28 cellular contexts compared by ENCODE assay signal in the genomic region with DNA sequence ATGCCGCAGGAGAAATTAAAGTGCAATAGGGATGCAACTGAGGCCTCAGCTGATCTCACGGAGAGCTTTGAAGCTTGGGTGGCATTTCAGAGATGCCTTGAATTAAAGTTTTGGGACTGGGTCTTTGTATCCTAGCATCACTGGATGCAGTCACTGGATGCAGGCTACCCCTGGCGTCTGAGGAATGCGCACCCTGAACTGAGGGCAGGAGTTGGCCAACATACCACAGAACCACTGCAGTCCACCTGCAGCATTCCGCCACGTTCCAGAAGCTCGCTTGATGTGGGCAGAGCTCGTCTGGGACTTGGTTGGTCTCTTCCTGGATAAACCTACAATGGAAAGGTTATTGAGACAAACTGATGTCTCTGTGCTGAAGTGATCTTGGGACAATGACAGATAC. TPM values are rescaled to one million over a fixed set of nuclear protein-coding genes. Genes with fewer than 3 reads are reported as not detected.
"Had no signal": no experiment of that assay in that cellular context is flagged by ENCODE, and none has a peak within 500 bp of the region (broad histone marks: within the 10 kb centered on the region; RNA-seq: fewer than 3 reads in every experiment).

No MANE protein-coding gene starts in this region.

- H3K9me3 ChIP-seq: stomach, suprapubic skin, testis, thoracic aorta, thyroid gland, tibial artery, tibial nerve, transverse colon, upper lobe of left lung, upper lobe of right lung, uterus, vagina had no signal

- H3K4me1 ChIP-seq: stomach, suprapubic skin, testis, thyroid gland, tibial artery, tibial nerve, upper lobe of left lung, upper lobe of right lung, uterus, vagina had no signal

- FAIRE-seq: urothelium cell line had no signal

- H3K36me3 Mint-ChIP-seq: stimulated activated effector memory CD8-positive, alpha-beta T cell treated with anti-CD3 and anti-CD28 coated beads, Interleukin-12 subunit alpha, Interleukin-12 subunit beta, amount 100 ng/mL, for 72 hours; stimulated activated memory B cell treated with anti-CD40 and anti-IgM and Interleukin-4, amounts not matched to agents 10 μg/mL and 1 μg/mL and 100 μg/mL, for 72 hours; stimulated activated naive B cell treated with anti-CD40 and anti-IgM and Interleukin-4, amounts not matched to agents 10 μg/mL and 1 μg/mL and 100 μg/mL, for 72 hours; type B pancreatic cell had no signal

- ATAC-seq: stimulated activated effector memory CD8-positive, alpha-beta T cell treated with anti-CD3 and anti-CD28 coated beads, Interleukin-12 subunit alpha, Interleukin-12 subunit beta, amount 100 ng/mL, for 72 hours; stimulated activated memory B cell treated with anti-CD40 and anti-IgM and Interleukin-4, amounts not matched to agents 10 μg/mL and 1 μg/mL and 100 μg/mL, for 72 hours; stimulated activated naive B cell treated with anti-CD40 and anti-IgM and Interleukin-4, amounts not matched to agents 10 μg/mL and 1 μg/mL and 100 μg/mL, for 72 hours; stimulated activated naive CD8-positive, alpha-beta T cell treated with anti-CD3 and anti-CD28 coated beads, Interleukin-15, amount 100 ng/mL, for 72 hours; stimulated activated naive CD8-positive, alpha-beta T cell treated with anti-CD3 and anti-CD28 coated beads, Interleukin-15, Interleukin-2, amounts not matched to agents 100 U/mL and 50 U/mL, for 24 hours; upper lobe of right lung had no signal

- H3K36me3 ChIP-seq: stomach, suprapubic skin, thoracic aorta, thyroid gland, tibial artery, tibial nerve, transverse colon, upper lobe of left lung, upper lobe of right lung, uterus, vagina had no signal

- H3K9me3 Mint-ChIP-seq: stimulated activated effector memory CD8-positive, alpha-beta T cell treated with anti-CD3 and anti-CD28 coated beads, Interleukin-12 subunit alpha, Interleukin-12 subunit beta, amount 100 ng/mL, for 72 hours; stimulated activated naive CD8-positive, alpha-beta T cell treated with anti-CD3 and anti-CD28 coated beads, Interleukin-15, amount 100 ng/mL, for 72 hours; stimulated activated naive CD8-positive, alpha-beta T cell treated with anti-CD3 and anti-CD28 coated beads, Interleukin-15, Interleukin-2, amounts not matched to agents 100 ng/mL and 50 ng/mL, for 24 hours; type B pancreatic cell had no signal

- DNase-seq: stimulated activated CD4-positive, alpha-beta T cell treated with anti-CD3 and anti-CD28 coated beads, Interleukin-2, amount 100 ng/mL, for 48 hours; stimulated activated CD4-positive, alpha-beta T cell treated with anti-CD3 and anti-CD28 coated beads, Interleukin-4, amount 100 ng/mL, for 1 hour; stimulated activated CD4-positive, alpha-beta T cell treated with anti-CD3 and anti-CD28 coated beads, Interleukin-4, amount 100 ng/mL, for 24 hours; stimulated activated CD4-positive, alpha-beta T cell treated with anti-CD3 and anti-CD28 coated beads, Interleukin-4, amount 100 ng/mL, for 4 hours; stimulated activated CD8-positive, alpha-beta memory T cell treated with anti-CD3 and anti-CD28 coated beads, Interleukin-4, amount 100 ng/mL, for 48 hours; stimulated activated naive B cell treated with anti-CD40 and anti-IgM and Interleukin-4, amounts not matched to agents 10 μg/mL and 1 μg/mL and 100 μg/mL, for 72 hours; stimulated activated naive CD4-positive, alpha-beta T cell; stimulated activated naive CD4-positive, alpha-beta T cell treated with Interleukin-2 at 50 U/mL for 16 hours; stimulated activated naive CD8-positive, alpha-beta T cell treated with anti-CD3 and anti-CD28 coated beads, Interleukin-15, amount 100 ng/mL, for 72 hours; stimulated activated naive CD8-positive, alpha-beta T cell treated with anti-CD3 and anti-CD28 coated beads, Interleukin-15, Interleukin-2, amounts not matched to agents 100 U/mL and 50 U/mL, for 24 hours; stomach; substantia nigra; testis; thyroid gland; tibial artery; transverse colon; upper lobe of left lung; upper lobe of right lung; uterus had no signal

- H3K27me3 Mint-ChIP-seq: stimulated activated memory B cell treated with anti-CD40 and anti-IgM and Interleukin-4, amounts not matched to agents 10 μg/mL and 1 μg/mL and 100 μg/mL, for 72 hours; type B pancreatic cell had no signal

- H3K4me1 Mint-ChIP-seq: stimulated activated effector memory CD8-positive, alpha-beta T cell treated with anti-CD3 and anti-CD28 coated beads, Interleukin-12 subunit alpha, Interleukin-12 subunit beta, amount 100 ng/mL, for 72 hours; stimulated activated memory B cell treated with anti-CD40 and anti-IgM and Interleukin-4, amounts not matched to agents 10 μg/mL and 1 μg/mL and 100 μg/mL, for 72 hours; stimulated activated naive B cell treated with anti-CD40 and anti-IgM and Interleukin-4, amounts not matched to agents 10 μg/mL and 1 μg/mL and 100 μg/mL, for 72 hours; stimulated activated naive CD8-positive, alpha-beta T cell treated with anti-CD3 and anti-CD28 coated beads, Interleukin-15, amount 100 ng/mL, for 72 hours had no signal

- H3K27ac ChIP-seq: stomach, suprapubic skin, testis, thoracic aorta, thyroid gland, tibial artery, tibial nerve, transverse colon, upper lobe of left lung, upper lobe of right lung, uterus, vagina had no signal

- H3K4me3 Mint-ChIP-seq: stimulated activated effector memory CD8-positive, alpha-beta T cell treated with anti-CD3 and anti-CD28 coated beads, Interleukin-12 subunit alpha, Interleukin-12 subunit beta, amount 100 ng/mL, for 72 hours; stimulated activated memory B cell treated with anti-CD40 and anti-IgM and Interleukin-4, amounts not matched to agents 10 μg/mL and 1 μg/mL and 100 μg/mL, for 72 hours; stimulated activated naive B cell treated with anti-CD40 and anti-IgM and Interleukin-4, amounts not matched to agents 10 μg/mL and 1 μg/mL and 100 μg/mL, for 72 hours; stimulated activated naive CD8-positive, alpha-beta T cell treated with anti-CD3 and anti-CD28 coated beads, Interleukin-15, amount 100 ng/mL, for 72 hours; stimulated activated naive CD8-positive, alpha-beta T cell treated with anti-CD3 and anti-CD28 coated beads, Interleukin-15, Interleukin-2, amounts not matched to agents 100 ng/mL and 50 ng/mL, for 24 hours; type B pancreatic cell had no signal

- H3K27me3 ChIP-seq: stomach, testis, thyroid gland, tibial nerve, transverse colon, upper lobe of left lung, uterus, vagina had no signal

- H3K27ac Mint-ChIP-seq: stimulated activated effector memory CD8-positive, alpha-beta T cell treated with anti-CD3 and anti-CD28 coated beads, Interleukin-12 subunit alpha, Interleukin-12 subunit beta, amount 100 ng/mL, for 72 hours; stimulated activated memory B cell treated with anti-CD40 and anti-IgM and Interleukin-4, amounts not matched to agents 10 μg/mL and 1 μg/mL and 100 μg/mL, for 72 hours; stimulated activated naive CD8-positive, alpha-beta T cell treated with anti-CD3 and anti-CD28 coated beads, Interleukin-15, amount 100 ng/mL, for 72 hours; stimulated activated naive CD8-positive, alpha-beta T cell treated with anti-CD3 and anti-CD28 coated beads, Interleukin-15, Interleukin-2, amounts not matched to agents 100 ng/mL and 50 ng/mL, for 24 hours; type B pancreatic cell had no signal

- H3K4me3 ChIP-seq: stomach, suprapubic skin, testis, thoracic aorta, thyroid gland, tibial artery, tibial nerve, transverse colon, upper lobe of left lung, upper lobe of right lung, uterus, vagina had no signal

RNA-seq across cellular contexts. Expression of a gene that starts 34.1 kb away (rescaled TPM):
- total RNA-seq: stomach, thoracic aorta, tibial nerve, upper lobe of left lung, upper lobe of right lung, vagina had no signal
